8 cellular contexts compared by ENCODE assay signal in the genomic region with DNA sequence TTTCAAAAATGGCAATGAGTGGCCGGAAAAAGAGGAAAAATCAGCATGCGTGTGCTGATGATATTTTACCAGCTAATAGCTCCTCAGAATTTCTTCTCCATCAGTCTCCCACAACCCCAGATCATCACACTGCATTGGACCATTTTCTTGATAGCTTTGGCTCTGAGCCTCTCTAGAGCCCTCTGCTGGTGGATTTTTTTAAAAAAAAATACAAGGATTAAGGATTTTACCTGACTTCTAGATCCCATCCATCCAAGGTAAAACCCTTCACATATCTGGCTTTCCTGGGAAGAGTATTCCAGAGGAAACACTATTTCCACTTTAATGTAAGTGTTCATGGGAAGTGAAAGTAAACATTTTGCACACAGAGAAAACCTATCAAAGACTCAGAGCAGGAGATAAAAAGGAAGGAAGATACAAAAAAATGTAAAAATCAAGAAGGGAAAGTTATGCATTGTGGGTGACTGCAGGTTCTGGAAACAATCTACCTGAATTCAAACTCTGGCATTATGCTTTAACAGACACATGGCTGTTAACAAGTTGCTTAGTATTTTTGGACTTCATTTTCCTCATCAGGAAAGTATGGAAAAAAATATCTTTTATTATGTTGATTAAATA.
DNase-seq lines count a peak whose midpoint lies in the region; ATAC-seq and TF ChIP-seq lines count a peak whose summit lies in the region.

No MANE protein-coding gene starts in this region.

- H3K9me3 ChIP-seq in iPS DF 6.9 (ENCODE audit: control insufficient read depth, insufficient read depth, low read length) = no peaks in the 10 kb centered on the region

- H3K27ac Mint-ChIP-seq in activated T-helper 1 cell treated with anti-CD3 and anti-CD28 coated beads, Interleukin-12 subunit alpha, Interleukin-12 subunit beta, Interleukin-2, Interleukin-4 antibody, amounts not matched to agents 30 ng/mL and 10 ng/mL and 1 ng/mL, durations not matched to agents 14 hours and 24 hours and 36 hours = no peak overlapping the region
- H3K27ac Mint-ChIP-seq in activated CD4-positive, alpha-beta T cell treated with anti-CD3 and anti-CD28 coated beads for 36 hours = no peak overlapping the region

- POLR2A ChIA-PET in RWPE1 (lab: Yijun Ruan, JAX; ENCODE audit: low non-redundant PET) = no interaction called here
- POLR2A ChIA-PET in activated CD4-positive, alpha-beta T cell treated with anti-CD3 and anti-CD28 coated beads for 36 hours (lab: Charles Lee) = no interaction called here

- H3K9me3 Mint-ChIP-seq in activated T-helper 1 cell treated with anti-CD3 and anti-CD28 coated beads, Interleukin-12 subunit alpha, Interleukin-12 subunit beta, Interleukin-2, Interleukin-4 antibody, amounts not matched to agents 30 ng/mL and 10 ng/mL and 1 ng/mL, durations not matched to agents 14 hours and 24 hours and 36 hours = no peaks in the 10 kb centered on the region
- peaks cover 8% of the 10 kb centered on the region for H3K9me3 Mint-ChIP-seq in activated CD4-positive, alpha-beta T cell treated with anti-CD3 and anti-CD28 coated beads for 36 hours (ENCODE audit: low read depth)

- ATAC-seq in GM21390 (IDR thresholded peaks at IDR 0.05; ENCODE audit: unreplicated experiment) (peak; percentile 57), HG03139 (IDR thresholded peaks at IDR 0.05; ENCODE audit: unreplicated experiment) (no peak)
- ATAC-seq in activated CD4-positive, alpha-beta T cell treated with anti-CD3 and anti-CD28 coated beads for 36 hours = no peak

- H3K4me3 Mint-ChIP-seq in activated T-helper 1 cell treated with anti-CD3 and anti-CD28 coated beads, Interleukin-12 subunit alpha, Interleukin-12 subunit beta, Interleukin-2, Interleukin-4 antibody, amounts not matched to agents 30 ng/mL and 10 ng/mL and 1 ng/mL, durations not matched to agents 14 hours and 24 hours and 36 hours = no peak overlapping the region
- no peak overlapping the region for H3K4me3 Mint-ChIP-seq in activated CD4-positive, alpha-beta T cell treated with anti-CD3 and anti-CD28 coated beads for 36 hours

- H3K36me3 ChIP-seq in iPS DF 6.9 (ENCODE audit: control insufficient read depth, insufficient read depth, low read length) = no peaks in the 10 kb centered on the region

- H3K4me1 ChIP-seq in iPS DF 6.9 (ENCODE audit: control insufficient read depth, insufficient read depth, low read length) = no peaks in the 10 kb centered on the region

- intact Hi-C loops in activated T-helper 1 cell treated with anti-CD3 and anti-CD28 coated beads, Interleukin-12 subunit alpha, Interleukin-12 subunit beta, Interleukin-2, Interleukin-4 antibody, amounts not matched to agents 30 ng/mL and 10 ng/mL and 1 ng/mL, durations not matched to agents 14 hours and 24 hours and 36 hours (cut with micrococcal nuclease) = loop anchor here (1.0 kb wide), 1 partner anchor 215 kb away; no protein-coding TSS in a partner anchor
- intact Hi-C loops in activated CD4-positive, alpha-beta T cell treated with anti-CD3 and anti-CD28 coated beads for 36 hours (cut with DNase I, micrococcal nuclease) = loop anchor here (5.0 to 10.0 kb wide), 2 partner anchors 216 to 218 kb away; no protein-coding TSS in a partner anchor

- no peak overlapping the region for H3K4me3 ChIP-seq in AG09309 (ENCODE audit: control insufficient read depth, low read depth, low read length)
- no peak overlapping the region for H3K4me3 ChIP-seq in iPS DF 6.9 (ENCODE audit: low read length)

- TF ChIP-seq CTCF in AG09309 (IDR thresholded peaks at IDR 0.05; ENCODE audit: control insufficient read depth, insufficient read depth, low read depth, low read length, missing control alignments) = peak; percentile 24
- TF ChIP-seq CTCF in RWPE1 (conservative IDR thresholded peaks at IDR 0.05; ENCODE audit: low read depth) = peak; percentile 46

- H3K4me1 Mint-ChIP-seq in activated T-helper 1 cell treated with anti-CD3 and anti-CD28 coated beads, Interleukin-12 subunit alpha, Interleukin-12 subunit beta, Interleukin-2, Interleukin-4 antibody, amounts not matched to agents 30 ng/mL and 10 ng/mL and 1 ng/mL, durations not matched to agents 14 hours and 24 hours and 36 hours (ENCODE audit: low read depth) = no peaks in the 10 kb centered on the region
- H3K4me1 Mint-ChIP-seq in activated CD4-positive, alpha-beta T cell treated with anti-CD3 and anti-CD28 coated beads for 36 hours = peaks cover 4% of the 10 kb centered on the region

- DNase-seq in AG09309 (ENCODE audit: low read depth) = no peak
- DNase-seq in RWPE1 (ENCODE audit: low spot score) = peak; percentile 42
- peak; percentile 31 for DNase-seq in iPS DF 6.9 (ENCODE audit: low read depth, low spot score)
- no peak for DNase-seq in activated T-helper 1 cell treated with anti-CD3 and anti-CD28 coated beads, Interleukin-12 subunit alpha, Interleukin-12 subunit beta, Interleukin-2, Interleukin-4 antibody, amounts not matched to agents 30 ng/mL and 10 ng/mL and 1 ng/mL, durations not matched to agents 14 hours and 24 hours and 36 hours (ENCODE audit: low spot score)
- no peak for DNase-seq in activated CD4-positive, alpha-beta T cell treated with anti-CD3 and anti-CD28 coated beads for 36 hours
- no peak for DNase-seq in stimulated activated CD4-positive, alpha-beta T cell treated with anti-CD3 and anti-CD28 coated beads, Interleukin-2, amount 100 ng/mL, for 48 hours

- CTCF ChIA-PET in RWPE1 (lab: Yijun Ruan, JAX) = interaction anchor here (0.6 to 1.3 kb wide), 9 partner anchors 10 to 368 kb away, joined by 3 to 7 read pairs (median 4); no protein-coding TSS in a partner anchor
- CTCF ChIA-PET in activated CD4-positive, alpha-beta T cell treated with anti-CD3 and anti-CD28 coated beads for 36 hours (lab: Charles Lee) = interaction anchor here (0.7 to 1.2 kb wide), 4 partner anchors 17 to 214 kb away, joined by 3 to 4 read pairs (median 3); no protein-coding TSS in a partner anchor

- H3K27ac ChIP-seq in RWPE1 (no peak overlapping the region), iPS DF 6.9 (ENCODE audit: low read length) (no peak overlapping the region)

- no peaks in the 10 kb centered on the region for H3K36me3 Mint-ChIP-seq in activated T-helper 1 cell treated with anti-CD3 and anti-CD28 coated beads, Interleukin-12 subunit alpha, Interleukin-12 subunit beta, Interleukin-2, Interleukin-4 antibody, amounts not matched to agents 30 ng/mL and 10 ng/mL and 1 ng/mL, durations not matched to agents 14 hours and 24 hours and 36 hours (ENCODE audit: low read depth)
- H3K36me3 Mint-ChIP-seq in activated CD4-positive, alpha-beta T cell treated with anti-CD3 and anti-CD28 coated beads for 36 hours (ENCODE audit: low read depth) = no peaks in the 10 kb centered on the region

- no CpG with 5 or more reads among the region's 2 CpGs for WGBS in iPS DF 6.9 (ENCODE audit: insufficient coverage, insufficient read length)

- no peaks in the 10 kb centered on the region for H3K27me3 ChIP-seq in iPS DF 6.9 (ENCODE audit: control insufficient read depth, insufficient read depth, low read length)

- peaks cover 2% of the 10 kb centered on the region for H3K27me3 Mint-ChIP-seq in activated T-helper 1 cell treated with anti-CD3 and anti-CD28 coated beads, Interleukin-12 subunit alpha, Interleukin-12 subunit beta, Interleukin-2, Interleukin-4 antibody, amounts not matched to agents 30 ng/mL and 10 ng/mL and 1 ng/mL, durations not matched to agents 14 hours and 24 hours and 36 hours (ENCODE audit: insufficient read depth)
- H3K27me3 Mint-ChIP-seq in activated CD4-positive, alpha-beta T cell treated with anti-CD3 and anti-CD28 coated beads for 36 hours = peaks cover 3% of the 10 kb centered on the region

Comparison
In these comparisons a context has a peak if more than half of its experiments do, and no peak if none do; other contexts are left out.
1. DNase-seq: peak in RWPE1 (single experiment) and iPS DF 6.9 (single experiment); none in AG09309 (single experiment), activated T-helper 1 cell treated with anti-CD3 and anti-CD28 coated beads, Interleukin-12 subunit alpha, Interleukin-12 subunit beta, Interleukin-2, Interleukin-4 antibody, amounts not matched to agents 30 ng/mL and 10 ng/mL and 1 ng/mL, durations not matched to agents 14 hours and 24 hours and 36 hours (single experiment), activated CD4-positive, alpha-beta T cell treated with anti-CD3 and anti-CD28 coated beads for 36 hours (single experiment) and stimulated activated CD4-positive, alpha-beta T cell treated with anti-CD3 and anti-CD28 coated beads, Interleukin-2, amount 100 ng/mL, for 48 hours (0 of 2).